Comparison of ENCODE assay signal across 1 cellular context in the genomic region with DNA sequence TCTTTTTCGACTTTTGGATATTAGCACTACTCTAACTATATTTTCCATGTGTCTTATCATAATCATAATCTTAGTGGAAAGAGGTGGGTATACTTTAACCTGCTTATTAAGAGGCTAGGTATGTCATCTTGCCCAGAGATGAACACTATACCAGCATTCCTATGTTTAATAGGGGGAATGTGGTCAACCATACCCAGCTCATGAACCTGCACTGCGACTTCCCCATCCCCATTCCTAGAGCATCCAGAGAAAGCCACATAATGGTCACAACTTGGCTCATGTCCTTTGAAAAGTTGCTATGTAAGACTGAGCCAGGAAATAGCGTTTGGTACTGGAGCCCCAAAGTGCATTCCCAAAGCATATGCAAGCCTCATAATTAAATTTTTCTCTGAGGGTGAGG.
TF ChIP-seq lines count a peak whose summit lies in the region.

No MANE protein-coding gene starts in this region.

TF ChIP-seq in WTC11, 78 proteins besides CTCF, POLR2A, EP300 and RAD21 (continued from another document):
- TF ChIP-seq AFF4 (CRISPR knock-in tag; IDR thresholded peaks at IDR 0.05; ENCODE audit: borderline replicate concordance), result no peak
- no peak for TF ChIP-seq FOXJ3 (CRISPR knock-in tag; IDR thresholded peaks at IDR 0.05; ENCODE audit: borderline replicate concordance)
- TF ChIP-seq NR1H2 (CRISPR knock-in tag; IDR thresholded peaks at IDR 0.05), result no peak
- no peak for TF ChIP-seq ZNF232 (CRISPR knock-in tag; IDR thresholded peaks at IDR 0.05)
- TF ChIP-seq, protein P1, sequence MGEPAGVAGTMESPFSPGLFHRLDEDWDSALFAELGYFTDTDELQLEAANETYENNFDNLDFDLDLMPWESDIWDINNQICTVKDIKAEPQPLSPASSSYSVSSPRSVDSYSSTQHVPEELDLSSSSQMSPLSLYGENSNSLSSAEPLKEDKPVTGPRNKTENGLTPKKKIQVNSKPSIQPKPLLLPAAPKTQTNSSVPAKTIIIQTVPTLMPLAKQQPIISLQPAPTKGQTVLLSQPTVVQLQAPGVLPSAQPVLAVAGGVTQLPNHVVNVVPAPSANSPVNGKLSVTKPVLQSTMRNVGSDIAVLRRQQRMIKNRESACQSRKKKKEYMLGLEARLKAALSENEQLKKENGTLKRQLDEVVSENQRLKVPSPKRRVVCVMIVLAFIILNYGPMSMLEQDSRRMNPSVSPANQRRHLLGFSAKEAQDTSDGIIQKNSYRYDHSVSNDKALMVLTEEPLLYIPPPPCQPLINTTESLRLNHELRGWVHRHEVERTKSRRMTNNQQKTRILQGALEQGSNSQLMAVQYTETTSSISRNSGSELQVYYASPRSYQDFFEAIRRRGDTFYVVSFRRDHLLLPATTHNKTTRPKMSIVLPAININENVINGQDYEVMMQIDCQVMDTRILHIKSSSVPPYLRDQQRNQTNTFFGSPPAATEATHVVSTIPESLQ (CRISPR knock-in tag; IDR thresholded peaks at IDR 0.05), result no peak
- no peak for TF ChIP-seq ZMAT4 (CRISPR knock-in tag; IDR thresholded peaks at IDR 0.05)
- TF ChIP-seq GABPB1 (CRISPR knock-in tag; IDR thresholded peaks at IDR 0.05), result no peak
- TF ChIP-seq, protein P2, sequence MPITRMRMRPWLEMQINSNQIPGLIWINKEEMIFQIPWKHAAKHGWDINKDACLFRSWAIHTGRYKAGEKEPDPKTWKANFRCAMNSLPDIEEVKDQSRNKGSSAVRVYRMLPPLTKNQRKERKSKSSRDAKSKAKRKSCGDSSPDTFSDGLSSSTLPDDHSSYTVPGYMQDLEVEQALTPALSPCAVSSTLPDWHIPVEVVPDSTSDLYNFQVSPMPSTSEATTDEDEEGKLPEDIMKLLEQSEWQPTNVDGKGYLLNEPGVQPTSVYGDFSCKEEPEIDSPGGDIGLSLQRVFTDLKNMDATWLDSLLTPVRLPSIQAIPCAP (CRISPR knock-in tag; IDR thresholded peaks at IDR 0.05), result no peak
- no peak for TF ChIP-seq NR3C1 (CRISPR knock-in tag; conservative IDR thresholded peaks at IDR 0.05; ENCODE audit: low read depth)
- TF ChIP-seq, protein P3, sequence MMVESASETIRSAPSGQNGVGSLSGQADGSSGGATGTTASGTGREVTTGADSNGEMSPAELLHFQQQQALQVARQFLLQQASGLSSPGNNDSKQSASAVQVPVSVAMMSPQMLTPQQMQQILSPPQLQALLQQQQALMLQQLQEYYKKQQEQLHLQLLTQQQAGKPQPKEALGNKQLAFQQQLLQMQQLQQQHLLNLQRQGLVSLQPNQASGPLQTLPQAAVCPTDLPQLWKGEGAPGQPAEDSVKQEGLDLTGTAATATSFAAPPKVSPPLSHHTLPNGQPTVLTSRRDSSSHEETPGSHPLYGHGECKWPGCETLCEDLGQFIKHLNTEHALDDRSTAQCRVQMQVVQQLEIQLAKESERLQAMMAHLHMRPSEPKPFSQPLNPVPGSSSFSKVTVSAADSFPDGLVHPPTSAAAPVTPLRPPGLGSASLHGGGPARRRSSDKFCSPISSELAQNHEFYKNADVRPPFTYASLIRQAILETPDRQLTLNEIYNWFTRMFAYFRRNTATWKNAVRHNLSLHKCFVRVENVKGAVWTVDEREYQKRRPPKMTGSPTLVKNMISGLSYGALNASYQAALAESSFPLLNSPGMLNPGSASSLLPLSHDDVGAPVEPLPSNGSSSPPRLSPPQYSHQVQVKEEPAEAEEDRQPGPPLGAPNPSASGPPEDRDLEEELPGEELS (CRISPR knock-in tag; IDR thresholded peaks at IDR 0.05), result no peak
- no peak for TF ChIP-seq ATF1 (CRISPR knock-in tag; IDR thresholded peaks at IDR 0.05)
- TF ChIP-seq, protein P4, sequence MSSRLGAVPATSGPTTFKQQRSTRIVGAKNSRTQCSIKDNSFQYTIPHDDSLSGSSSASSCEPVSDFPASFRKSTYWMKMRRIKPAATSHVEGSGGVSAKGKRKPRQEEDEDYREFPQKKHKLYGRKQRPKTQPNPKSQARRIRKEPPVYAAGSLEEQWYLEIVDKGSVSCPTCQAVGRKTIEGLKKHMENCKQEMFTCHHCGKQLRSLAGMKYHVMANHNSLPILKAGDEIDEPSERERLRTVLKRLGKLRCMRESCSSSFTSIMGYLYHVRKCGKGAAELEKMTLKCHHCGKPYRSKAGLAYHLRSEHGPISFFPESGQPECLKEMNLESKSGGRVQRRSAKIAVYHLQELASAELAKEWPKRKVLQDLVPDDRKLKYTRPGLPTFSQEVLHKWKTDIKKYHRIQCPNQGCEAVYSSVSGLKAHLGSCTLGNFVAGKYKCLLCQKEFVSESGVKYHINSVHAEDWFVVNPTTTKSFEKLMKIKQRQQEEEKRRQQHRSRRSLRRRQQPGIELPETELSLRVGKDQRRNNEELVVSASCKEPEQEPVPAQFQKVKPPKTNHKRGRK (CRISPR knock-in tag; IDR thresholded peaks at IDR 0.05; ENCODE audit: borderline replicate concordance), result no peak
- TF ChIP-seq ESRRA (CRISPR knock-in tag; IDR thresholded peaks at IDR 0.05; ENCODE audit: borderline replicate concordance), result no peak
- TF ChIP-seq, protein P5, sequence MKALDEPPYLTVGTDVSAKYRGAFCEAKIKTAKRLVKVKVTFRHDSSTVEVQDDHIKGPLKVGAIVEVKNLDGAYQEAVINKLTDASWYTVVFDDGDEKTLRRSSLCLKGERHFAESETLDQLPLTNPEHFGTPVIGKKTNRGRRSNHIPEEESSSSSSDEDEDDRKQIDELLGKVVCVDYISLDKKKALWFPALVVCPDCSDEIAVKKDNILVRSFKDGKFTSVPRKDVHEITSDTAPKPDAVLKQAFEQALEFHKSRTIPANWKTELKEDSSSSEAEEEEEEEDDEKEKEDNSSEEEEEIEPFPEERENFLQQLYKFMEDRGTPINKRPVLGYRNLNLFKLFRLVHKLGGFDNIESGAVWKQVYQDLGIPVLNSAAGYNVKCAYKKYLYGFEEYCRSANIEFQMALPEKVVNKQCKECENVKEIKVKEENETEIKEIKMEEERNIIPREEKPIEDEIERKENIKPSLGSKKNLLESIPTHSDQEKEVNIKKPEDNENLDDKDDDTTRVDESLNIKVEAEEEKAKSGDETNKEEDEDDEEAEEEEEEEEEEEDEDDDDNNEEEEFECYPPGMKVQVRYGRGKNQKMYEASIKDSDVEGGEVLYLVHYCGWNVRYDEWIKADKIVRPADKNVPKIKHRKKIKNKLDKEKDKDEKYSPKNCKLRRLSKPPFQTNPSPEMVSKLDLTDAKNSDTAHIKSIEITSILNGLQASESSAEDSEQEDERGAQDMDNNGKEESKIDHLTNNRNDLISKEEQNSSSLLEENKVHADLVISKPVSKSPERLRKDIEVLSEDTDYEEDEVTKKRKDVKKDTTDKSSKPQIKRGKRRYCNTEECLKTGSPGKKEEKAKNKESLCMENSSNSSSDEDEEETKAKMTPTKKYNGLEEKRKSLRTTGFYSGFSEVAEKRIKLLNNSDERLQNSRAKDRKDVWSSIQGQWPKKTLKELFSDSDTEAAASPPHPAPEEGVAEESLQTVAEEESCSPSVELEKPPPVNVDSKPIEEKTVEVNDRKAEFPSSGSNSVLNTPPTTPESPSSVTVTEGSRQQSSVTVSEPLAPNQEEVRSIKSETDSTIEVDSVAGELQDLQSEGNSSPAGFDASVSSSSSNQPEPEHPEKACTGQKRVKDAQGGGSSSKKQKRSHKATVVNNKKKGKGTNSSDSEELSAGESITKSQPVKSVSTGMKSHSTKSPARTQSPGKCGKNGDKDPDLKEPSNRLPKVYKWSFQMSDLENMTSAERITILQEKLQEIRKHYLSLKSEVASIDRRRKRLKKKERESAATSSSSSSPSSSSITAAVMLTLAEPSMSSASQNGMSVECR (CRISPR knock-in tag; IDR thresholded peaks at IDR 0.05; ENCODE audit: borderline replicate concordance), result no peak
- no peak for TF ChIP-seq IRF2 (CRISPR knock-in tag; IDR thresholded peaks at IDR 0.05; ENCODE audit: borderline replicate concordance, low read depth)
- no peak for TF ChIP-seq SMAD3 (CRISPR knock-in tag; IDR thresholded peaks at IDR 0.05; ENCODE audit: borderline replicate concordance)
- TF ChIP-seq ETV6 (CRISPR knock-in tag; IDR thresholded peaks at IDR 0.05), result no peak
TF ChIP-seq in WTC11: peak in this region for 0.
